Comparison of ENCODE assay signal across 8 cellular contexts in genomic region chr15:98647774-98648653, GRCh38. TPM values are rescaled to one million over a fixed set of nuclear protein-coding genes. Genes with fewer than 3 reads are reported as not detected.
DNase-seq lines count a peak whose midpoint lies in the region; ATAC-seq and TF ChIP-seq lines count a peak whose summit lies in the region.

TSS of gene IGF1R (plus strand) at chr15:98648539. CDS start at chr15:98649582, 1,043 bp downstream.

- no peaks in the 10 kb centered on the region for H3K36me3 ChIP-seq in tibial nerve

- peak within 1 kb of the TSS; percentile 82 for H3K4me3 Mint-ChIP-seq in activated naive CD8-positive, alpha-beta T cell treated with anti-CD3 and anti-CD28 coated beads, Interleukin-2, amount 50 U/mL, for 24 hours

- peak within 1 kb of the TSS; percentile 72 for H3K4me3 ChIP-seq in HFF-Myc (replicated peaks; ENCODE audit: low read depth, low read length)
- peak within 1 kb of the TSS; percentile 72 to 92 (median 85) for H3K4me3 ChIP-seq in tibial nerve

- peaks cover 0 to 28% (median 7%) of the 10 kb centered on the region in 4 donors for H3K4me1 ChIP-seq in tibial nerve

- TF ChIP-seq EP300 in tibial nerve (IDR thresholded peaks at IDR 0.05), result peak in 1 of 2 donors; percentile 42

- H3K27me3 ChIP-seq in tibial nerve, result no peaks in the 10 kb centered on the region

- 0 to 1% methylated on average over 66 to 78 of the region's 106 CpGs for WGBS in tibial nerve, 2 donors

- peaks cover 34% of the 10 kb centered on the region for H3K27me3 Mint-ChIP-seq in activated naive CD8-positive, alpha-beta T cell treated with anti-CD3 and anti-CD28 coated beads, Interleukin-2, amount 50 U/mL, for 24 hours

- peak within 1 kb of the TSS; percentile 82 to 96 (median 92) for H3K27ac ChIP-seq in tibial nerve

- ATAC-seq in activated naive CD8-positive, alpha-beta T cell treated with anti-CD3 and anti-CD28 coated beads, Interleukin-2, amount 50 U/mL, for 24 hours, result peak; percentile 50

- no peaks in the 10 kb centered on the region for H3K9me3 Mint-ChIP-seq in activated naive CD8-positive, alpha-beta T cell treated with anti-CD3 and anti-CD28 coated beads, Interleukin-2, amount 50 U/mL, for 24 hours

- DNase-seq in GF-D8 (lab: John Stamatoyannopoulos, UW) (peak; percentile 67), HFF-Myc (ENCODE audit: extremely low read depth, low read depth) (no peak), NAMALWA (ENCODE audit: low spot score) (peak; percentile 89), SW480 (ENCODE audit: low spot score) (peak; percentile 88), cardiac septum (ENCODE audit: low spot score) (peak; percentile 95), pons (ENCODE audit: low spot score) (peak; percentile 84), tibial nerve (ENCODE audit: low spot score in 2 of 2) (peak; percentile 72)
- peak; percentile 88 for DNase-seq in activated naive CD8-positive, alpha-beta T cell treated with anti-CD3 and anti-CD28 coated beads, Interleukin-2, amount 50 U/mL, for 24 hours

- TF ChIP-seq CTCF in HFF-Myc (IDR thresholded peaks at IDR 0.05; ENCODE audit: low read depth, low read length, missing control alignments) (peak; percentile 1), tibial nerve (IDR thresholded peaks at IDR 0.05) (peak in 3 of 5 experiments; percentile 9 to 64 (median 16))

- peaks cover 3% of the 10 kb centered on the region for H3K36me3 Mint-ChIP-seq in activated naive CD8-positive, alpha-beta T cell treated with anti-CD3 and anti-CD28 coated beads, Interleukin-2, amount 50 U/mL, for 24 hours (ENCODE audit: low read depth)

- H3K4me1 Mint-ChIP-seq in activated naive CD8-positive, alpha-beta T cell treated with anti-CD3 and anti-CD28 coated beads, Interleukin-2, amount 50 U/mL, for 24 hours, result peaks cover 30% of the 10 kb centered on the region

- intact Hi-C loops in cardiac septum (cut with DNase I), result loop anchor here (2.0 to 5.0 kb wide), 5 partner anchors 79 to 429 kb away; no protein-coding TSS in a partner anchor

- no peaks in the 10 kb centered on the region for H3K9me3 ChIP-seq in tibial nerve

- peak within 1 kb of the TSS; percentile 80 for H3K27ac Mint-ChIP-seq in activated naive CD8-positive, alpha-beta T cell treated with anti-CD3 and anti-CD28 coated beads, Interleukin-2, amount 50 U/mL, for 24 hours

- peak; percentile 61 to 70 for TF ChIP-seq POLR2A in tibial nerve (IDR thresholded peaks at IDR 0.05)

RNA-seq across cellular contexts. Expression of gene IGF1R, which starts in this region (rescaled TPM):
- total RNA-seq in cardiac septum (57.2 TPM), tibial nerve (100 to 1,000 TPM in 2 of 4 donors, 10 to 100 TPM in 2; 82.5 to 164 (median 111) TPM)
